In genomic region chr3:142850395-142851023, GRCh38 we compare ENCODE assay signal across 8 cellular contexts. TPM values are rescaled to one million over a fixed set of nuclear protein-coding genes. Genes with fewer than 3 reads are reported as not detected.
DNase-seq lines count a peak whose midpoint lies in the region; ATAC-seq and TF ChIP-seq lines count a peak whose summit lies in the region.

No MANE protein-coding gene starts in this region.

- CTCF ChIA-PET in activated CD4-positive, alpha-beta T cell treated with anti-CD3 and anti-CD28 coated beads for 36 hours (lab: Charles Lee): interaction anchor here (0.6 to 1.0 kb wide), 2 partner anchors 21 to 144 kb away, joined by 3 to 4 read pairs; no protein-coding TSS in a partner anchor

- ATAC-seq in activated CD4-positive, alpha-beta T cell treated with anti-CD3 and anti-CD28 coated beads for 36 hours: peak; percentile 96

- POLR2A ChIA-PET in activated CD4-positive, alpha-beta T cell treated with anti-CD3 and anti-CD28 coated beads for 36 hours (lab: Charles Lee): interaction anchor here (0.6 kb wide), 1 partner anchor 19 kb away, joined by 3 read pairs; no protein-coding TSS in a partner anchor

- H3K36me3 ChIP-seq in HAP-1 (replicated peaks): no peaks in the 10 kb centered on the region; the same call in 1 of the 2 replicates

- in situ Hi-C loops in HAP-1 (cut with MboI; ENCODE audit: low sequenced_read_pairs): no loop called here

- DNase-seq in activated CD4-positive, alpha-beta T cell treated with anti-CD3 and anti-CD28 coated beads for 36 hours: peak; percentile 49
- DNase-seq in activated CD4-positive, alpha-beta T cell treated with anti-CD3 and anti-CD28 coated beads, Interleukin-2, amount 50 U/mL, for 1 hour: no peak
- DNase-seq in NCI-H226: peak; percentile 88
- peak; percentile 57 for DNase-seq in epithelial cell of prostate (ENCODE audit: low read depth, low spot score)
- DNase-seq in skeletal muscle cell (ENCODE audit: low read depth): peak; percentile 97
- no peak for DNase-seq in HAP-1 (ENCODE audit: low spot score in 2 of 2)
- DNase-seq in NCI-H1092 (lab: John Stamatoyannopoulos, UW): no peak
- no peak for DNase-seq in osteocyte (ENCODE audit: extremely low spot score, unreplicated experiment)

- peak overlapping the region; percentile 41 for H3K27ac ChIP-seq in epithelial cell of prostate

- H3K27ac Mint-ChIP-seq in activated CD4-positive, alpha-beta T cell treated with anti-CD3 and anti-CD28 coated beads for 36 hours: no peak overlapping the region
- no peak overlapping the region for H3K27ac Mint-ChIP-seq in osteocyte (ENCODE audit: unreplicated experiment)

- no peaks in the 10 kb centered on the region for H3K36me3 Mint-ChIP-seq in activated CD4-positive, alpha-beta T cell treated with anti-CD3 and anti-CD28 coated beads for 36 hours (ENCODE audit: low read depth)
- no peaks in the 10 kb centered on the region for H3K36me3 Mint-ChIP-seq in osteocyte (ENCODE audit: unreplicated experiment)

- no peaks in the 10 kb centered on the region for H3K4me1 Mint-ChIP-seq in activated CD4-positive, alpha-beta T cell treated with anti-CD3 and anti-CD28 coated beads for 36 hours
- peaks cover 6% of the 10 kb centered on the region for H3K4me1 Mint-ChIP-seq in osteocyte (ENCODE audit: unreplicated experiment)

- peaks cover 7% of the 10 kb centered on the region for H3K27me3 Mint-ChIP-seq in activated CD4-positive, alpha-beta T cell treated with anti-CD3 and anti-CD28 coated beads for 36 hours
- H3K27me3 Mint-ChIP-seq in osteocyte (ENCODE audit: unreplicated experiment): no peaks in the 10 kb centered on the region

- H3K27me3 ChIP-seq in HAP-1 (ENCODE audit: low read depth): no peaks in the 10 kb centered on the region

- H3K4me1 ChIP-seq in HAP-1: no peaks in the 10 kb centered on the region; the same call in 1 of the 2 replicates

- intact Hi-C loops in activated CD4-positive, alpha-beta T cell treated with anti-CD3 and anti-CD28 coated beads for 36 hours (cut with DNase I, micrococcal nuclease): no loop called here

- TF ChIP-seq CTCF in osteocyte (IDR thresholded peaks at IDR 0.05): no peak

- no peaks in the 10 kb centered on the region for H3K9me3 Mint-ChIP-seq in activated CD4-positive, alpha-beta T cell treated with anti-CD3 and anti-CD28 coated beads for 36 hours (ENCODE audit: low read depth)
- H3K9me3 Mint-ChIP-seq in osteocyte (ENCODE audit: unreplicated experiment): no peaks in the 10 kb centered on the region

- no peak overlapping the region for H3K4me3 ChIP-seq in skeletal muscle cell (ENCODE audit: low read depth, low read length)
- no peak overlapping the region for H3K4me3 ChIP-seq in HAP-1

- H3K4me3 Mint-ChIP-seq in activated CD4-positive, alpha-beta T cell treated with anti-CD3 and anti-CD28 coated beads for 36 hours: no peak overlapping the region
- H3K4me3 Mint-ChIP-seq in osteocyte (ENCODE audit: unreplicated experiment): no peak overlapping the region

- no peaks in the 10 kb centered on the region for H3K9me3 ChIP-seq in HAP-1

RNA-seq across cellular contexts. Expression of gene PCOLCE2, which starts 38.4 kb away (rescaled TPM):
- under 1 TPM; 0.39 to 0.55 TPM for total RNA-seq in activated CD4-positive, alpha-beta T cell treated with anti-CD3 and anti-CD28 coated beads for 36 hours
- 3.8 and 4.0 TPM in 2 replicates for total RNA-seq in osteocyte

Comparison
In these comparisons a context has a peak if more than half of its experiments do, and no peak if none do; other contexts are left out.
1. DNase-seq: peak in activated CD4-positive, alpha-beta T cell treated with anti-CD3 and anti-CD28 coated beads for 36 hours (single experiment), NCI-H226 (single experiment), epithelial cell of prostate (single experiment) and skeletal muscle cell (single experiment); none in activated CD4-positive, alpha-beta T cell treated with anti-CD3 and anti-CD28 coated beads, Interleukin-2, amount 50 U/mL, for 1 hour (single experiment), HAP-1 (0 of 2), NCI-H1092 (single experiment) and osteocyte (single experiment).